ENCODE assay signal across 9 cellular contexts in the genomic region with DNA sequence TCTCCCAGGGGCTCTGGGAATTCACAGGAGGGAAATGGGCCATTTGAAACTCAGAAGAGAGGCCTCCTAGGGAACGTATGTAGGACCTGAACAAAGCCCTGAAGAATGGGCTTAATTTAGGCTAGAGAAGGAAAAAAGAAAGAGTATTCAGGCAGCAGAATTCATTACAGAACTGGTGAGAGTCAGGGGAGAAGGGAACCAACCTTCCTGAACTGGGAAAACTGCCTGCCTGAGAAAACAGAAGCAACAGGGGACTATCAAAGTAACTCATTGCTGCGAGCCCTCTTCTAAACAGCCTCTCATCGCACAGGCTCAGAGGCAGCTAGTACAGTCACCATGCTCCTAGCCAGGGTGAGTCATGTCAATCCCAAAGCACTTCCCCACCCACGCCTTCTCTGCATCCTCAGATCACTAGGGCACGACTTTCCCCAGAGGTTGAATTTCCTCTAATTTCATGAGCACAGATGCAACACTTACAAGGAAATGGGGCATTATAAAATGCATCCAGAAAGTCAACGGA.
DNase-seq lines count a peak whose midpoint lies in the region; ATAC-seq and TF ChIP-seq lines count a peak whose summit lies in the region.
"Had no signal": no experiment of that assay in that cellular context is flagged by ENCODE, and none has a peak within 500 bp of the region (broad histone marks: within the 10 kb centered on the region; RNA-seq: fewer than 3 reads in every experiment).

No MANE protein-coding gene starts in this region.

- no peak for TF ChIP-seq CTCF in esophagus muscularis mucosa (IDR thresholded peaks at IDR 0.05)

- intact Hi-C loops in esophagus muscularis mucosa (cut with DNase I), result no loop called here

- no peak overlapping the region for H3K4me2 ChIP-seq in neuronal stem cell (ENCODE audit: insufficient read depth, low read length, poor library complexity, severe bottlenecking)

- H2AK5ac ChIP-seq in neuronal stem cell (ENCODE audit: low read depth, low read length), result no peak overlapping the region

- H3K36me3 ChIP-seq in esophagus muscularis mucosa (no peaks in the 10 kb centered on the region), neuronal stem cell (replicated peaks in 1 of 2; ENCODE audit: control insufficient read depth in 2 of 2, insufficient read depth in 2 of 2, low read length in 2 of 2) (no peaks in the 10 kb centered on the region)

- no peak overlapping the region for H2BK12ac ChIP-seq in neuronal stem cell (ENCODE audit: low read length)

- H2AFZ ChIP-seq in neuronal stem cell (ENCODE audit: low read length), result peak overlapping the region; percentile 85

- no peak overlapping the region for H2BK120ac ChIP-seq in neuronal stem cell (ENCODE audit: low read depth, low read length)

- DNase-seq in activated T-cell treated with anti-CD3 and anti-CD28 coated beads, Interleukin-2, amount 50 U/mL, for 24 hours, result peak; percentile 39
- DNase-seq in activated T-cell treated with anti-CD3 and anti-CD28 coated beads for 4 hours (no peak), SIG-M5 (lab: John Stamatoyannopoulos, UW) (peak; percentile 60), esophagus muscularis mucosa (ENCODE audit: extremely low spot score) (no peak), neuronal stem cell (ENCODE audit: low spot score) (no peak), G401 (ENCODE audit: low spot score) (no peak), NCI-H187 (lab: John Stamatoyannopoulos, UW) (no peak)

- TF ChIP-seq EP300 in esophagus muscularis mucosa (IDR thresholded peaks at IDR 0.05), result no peak

- H3K4me3 Mint-ChIP-seq in activated T-cell treated with anti-CD3 and anti-CD28 coated beads, Interleukin-2, amount 50 U/mL, for 24 hours, result no peak overlapping the region
- H3K4me3 Mint-ChIP-seq: activated naive CD4-positive, alpha-beta T cell treated with anti-CD3 and anti-CD28 coated beads, Interleukin-2, amount 50 U/mL, for 24 hours had no signal

- no peaks in the 10 kb centered on the region for H3K9me3 ChIP-seq in esophagus muscularis mucosa
- H3K9me3 ChIP-seq in neuronal stem cell (replicated peaks in 1 of 2; ENCODE audit: control insufficient read depth in 2 of 2, insufficient read depth in 1 of 2, low read depth in 1 of 2, low read length in 2 of 2), result peaks cover 0 to 9% of the 10 kb centered on the region in 2 donors

- no peaks in the 10 kb centered on the region for H3K9me3 Mint-ChIP-seq in activated T-cell treated with anti-CD3 and anti-CD28 coated beads, Interleukin-2, amount 50 U/mL, for 24 hours
- H3K9me3 Mint-ChIP-seq: activated naive CD4-positive, alpha-beta T cell treated with anti-CD3 and anti-CD28 coated beads, Interleukin-2, amount 50 U/mL, for 24 hours had no signal

- H3K27ac Mint-ChIP-seq in activated T-cell treated with anti-CD3 and anti-CD28 coated beads, Interleukin-2, amount 50 U/mL, for 24 hours, result no peak overlapping the region
- H3K27ac Mint-ChIP-seq: activated naive CD4-positive, alpha-beta T cell treated with anti-CD3 and anti-CD28 coated beads, Interleukin-2, amount 50 U/mL, for 24 hours had no signal

- no peak overlapping the region for H3K9ac ChIP-seq in neuronal stem cell (ENCODE audit: low read depth, low read length, poor library complexity)

- H2BK15ac ChIP-seq in neuronal stem cell (ENCODE audit: low read length), result no peak overlapping the region

- no peak overlapping the region for H2BK5ac ChIP-seq in neuronal stem cell (ENCODE audit: low read length)

- ATAC-seq in HG03066 (IDR thresholded peaks at IDR 0.05; ENCODE audit: low read depth, unreplicated experiment), result peak; percentile 80

- in situ Hi-C loops in G401 (cut with HindIII; ENCODE audit: low sequenced_read_pairs), result no loop called here

- no peak overlapping the region for H3K18ac ChIP-seq in neuronal stem cell (ENCODE audit: low read length)

- 21% methylated on average over 6 of the region's 6 CpGs for WGBS in esophagus muscularis mucosa
- WGBS in neuronal stem cell (ENCODE audit: extremely low coverage in 2 of 2, insufficient read length in 2 of 2, insufficient replicate concordance in 1 of 2), 2 donors, result no CpG with 5 or more reads among the region's 6 CpGs

- no peaks in the 10 kb centered on the region for H3K36me3 Mint-ChIP-seq in activated T-cell treated with anti-CD3 and anti-CD28 coated beads, Interleukin-2, amount 50 U/mL, for 24 hours (ENCODE audit: low read depth)
- H3K36me3 Mint-ChIP-seq: activated naive CD4-positive, alpha-beta T cell treated with anti-CD3 and anti-CD28 coated beads, Interleukin-2, amount 50 U/mL, for 24 hours had no signal

- no peak overlapping the region for H3K14ac ChIP-seq in neuronal stem cell (ENCODE audit: low read length)

- H4K91ac ChIP-seq in neuronal stem cell (ENCODE audit: low read depth, low read length, poor library complexity), result no peak overlapping the region

- no peak overlapping the region for H3K4ac ChIP-seq in neuronal stem cell (ENCODE audit: low read length)

- no peak overlapping the region for H4K8ac ChIP-seq in neuronal stem cell (ENCODE audit: low read depth, low read length)

- H3K4me1 ChIP-seq in esophagus muscularis mucosa (peaks cover 0 to 28% (median 18%) of the 10 kb centered on the region in 4 donors), neuronal stem cell (ENCODE audit: control insufficient read depth in 2 of 2, insufficient read depth in 1 of 2, low read depth in 1 of 2, low read length in 2 of 2) (peaks cover 18 to 25% of the 10 kb centered on the region in 2 donors)

- peaks cover 30% of the 10 kb centered on the region for H3K4me1 Mint-ChIP-seq in activated T-cell treated with anti-CD3 and anti-CD28 coated beads, Interleukin-2, amount 50 U/mL, for 24 hours (ENCODE audit: low read depth)
- H3K4me1 Mint-ChIP-seq: activated naive CD4-positive, alpha-beta T cell treated with anti-CD3 and anti-CD28 coated beads, Interleukin-2, amount 50 U/mL, for 24 hours had no signal

- H3K4me3 ChIP-seq in esophagus muscularis mucosa (no peak overlapping the region), neuronal stem cell (ENCODE audit: low read length in 2 of 2) (no peak overlapping the region)

- H3K27ac ChIP-seq in esophagus muscularis mucosa (replicated peaks in 1 of 4), result peak overlapping the region in 3 of 4 donors; percentile 23 to 54 (median 36)
- peak overlapping the region; percentile 86 for H3K27ac ChIP-seq in neuronal stem cell (replicated peaks; ENCODE audit: low read length)

- no peak for TF ChIP-seq POLR2A in esophagus muscularis mucosa (IDR thresholded peaks at IDR 0.05; ENCODE audit: low read depth)

- H3K27me3 Mint-ChIP-seq in activated T-cell treated with anti-CD3 and anti-CD28 coated beads, Interleukin-2, amount 50 U/mL, for 24 hours, result peaks cover 12% of the 10 kb centered on the region
- H3K27me3 Mint-ChIP-seq: activated naive CD4-positive, alpha-beta T cell treated with anti-CD3 and anti-CD28 coated beads, Interleukin-2, amount 50 U/mL, for 24 hours had no signal

- no peak overlapping the region for H3K23ac ChIP-seq in neuronal stem cell (ENCODE audit: low read depth, low read length, poor library complexity)

- H3K27me3 ChIP-seq in esophagus muscularis mucosa (no peaks in the 10 kb centered on the region), neuronal stem cell (ENCODE audit: control insufficient read depth in 3 of 3, insufficient read depth in 3 of 3, low read depth in 1 of 3, low read length in 3 of 3) (no peaks in the 10 kb centered on the region)

- H3K79me1 ChIP-seq in neuronal stem cell (ENCODE audit: low read depth, low read length), result no peaks in the 10 kb centered on the region

Comparison
In these comparisons a context has a peak if more than half of its experiments do, and no peak if none do; other contexts are left out.
1. DNase-seq: peak in activated T-cell treated with anti-CD3 and anti-CD28 coated beads, Interleukin-2, amount 50 U/mL, for 24 hours (single experiment) and SIG-M5 (single experiment); none in activated T-cell treated with anti-CD3 and anti-CD28 coated beads for 4 hours (single experiment), esophagus muscularis mucosa (single experiment), neuronal stem cell (single experiment), G401 (single experiment) and NCI-H187 (0 of 2).